In the genomic region with DNA sequence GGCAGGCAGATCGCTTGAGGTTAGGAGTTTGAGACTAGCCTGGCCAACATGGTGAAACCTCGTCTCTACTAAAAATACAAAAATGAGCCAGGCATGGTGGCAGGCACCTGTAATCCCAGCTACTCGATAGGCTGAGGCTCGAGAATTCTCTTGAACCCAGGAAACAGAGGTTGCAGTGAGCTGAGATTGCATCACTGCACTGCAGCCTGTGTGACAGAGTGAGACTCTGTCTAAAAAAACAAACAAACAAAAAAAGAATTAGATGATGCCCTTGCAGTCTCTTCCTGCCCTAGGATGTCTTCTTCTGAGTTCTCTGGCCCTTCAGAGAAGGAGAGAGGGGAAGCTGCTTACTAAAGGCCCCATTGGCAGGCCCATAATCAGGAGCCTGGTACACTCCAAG, we compare ENCODE assay signal across 3 cellular contexts. TPM values are rescaled to one million over a fixed set of nuclear protein-coding genes. Genes with fewer than 3 reads are reported as not detected.
"Had no signal": no experiment of that assay in that cellular context is flagged by ENCODE, and none has a peak within 500 bp of the region (broad histone marks: within the 10 kb centered on the region; RNA-seq: fewer than 3 reads in every experiment).

No MANE protein-coding gene starts in this region.

RNA-seq across cellular contexts. Expression of a gene that starts 37.3 kb away (rescaled TPM):
- total RNA-seq: activated CD4-positive, alpha-beta memory T cell treated with anti-CD3 and anti-CD28 coated beads, Interleukin-2, amount 10 ng/mL, durations not matched to agents 7 days and 5 days; activated CD8-positive, alpha-beta memory T cell treated with anti-CD3 and anti-CD28 coated beads, Interleukin-2, amount 10 ng/mL, durations not matched to agents 7 days and 5 days; activated naive CD8-positive, alpha-beta T cell treated with anti-CD3 and anti-CD28 coated beads for 36 hours had no signal
